Comparison of ENCODE assay signal across 8 cellular contexts in genomic region chr3:132352556-132353143, GRCh38. TPM values are rescaled to one million over a fixed set of nuclear protein-coding genes. Genes with fewer than 3 reads are reported as not detected.
DNase-seq lines count a peak whose midpoint lies in the region; ATAC-seq and TF ChIP-seq lines count a peak whose summit lies in the region.

No MANE protein-coding gene starts in this region.

- H3K36me3 ChIP-seq in esophagus squamous epithelium = peaks cover 0 to 89% (median 0%) of the 10 kb centered on the region in 3 donors

- peaks cover 0 to 10% (median 0%) of the 10 kb centered on the region in 3 donors for H3K4me1 ChIP-seq in esophagus squamous epithelium

- H3K36me3 Mint-ChIP-seq in neural crest cell (ENCODE audit: low read depth) = no peaks in the 10 kb centered on the region

- TF ChIP-seq CTCF in esophagus squamous epithelium (IDR thresholded peaks at IDR 0.05) = peak; percentile 64 to 86 (median 82)
- peak; percentile 91 for TF ChIP-seq CTCF in neural crest cell (conservative IDR thresholded peaks at IDR 0.05)

- peaks cover 2% of the 10 kb centered on the region for H3K27me3 Mint-ChIP-seq in neural crest cell (ENCODE audit: low read depth)

- no peak overlapping the region for H3K4me3 Mint-ChIP-seq in neural crest cell

- H3K27ac Mint-ChIP-seq in neural crest cell (ENCODE audit: unreplicated experiment) = no peak overlapping the region

- H3K27ac ChIP-seq in esophagus squamous epithelium (no peak overlapping the region), substantia nigra (ENCODE audit: low read depth, low read length, poor library complexity, severe bottlenecking) (no peak overlapping the region)

- H3K9me3 Mint-ChIP-seq in neural crest cell = no peaks in the 10 kb centered on the region

- peak; percentile 72 for DNase-seq in CD1c-positive myeloid dendritic cell (ENCODE audit: extremely low spot score)
- DNase-seq in Jurkat, Clone E6-1 (ENCODE audit: low read depth, low spot score) = peak; percentile 54
- DNase-seq in OCI-M1 (lab: John Stamatoyannopoulos, UW) = peak; percentile 83
- peak; percentile 41 for DNase-seq in activated T-cell treated with anti-CD3 and anti-CD28 coated beads for 1 hour (ENCODE audit: low read depth)
- no peak for DNase-seq in esophagus squamous epithelium (lab: John Stamatoyannopoulos, UW)
- peak; percentile 70 for DNase-seq in neural crest cell (ENCODE audit: low read depth, low spot score)
- DNase-seq in substantia nigra (lab: John Stamatoyannopoulos, UW) = peak in 29 of 49 donors; percentile 2 to 56 (median 19)

- TF ChIP-seq POLR2A in esophagus squamous epithelium (IDR thresholded peaks at IDR 0.05) = no peak

- WGBS in esophagus squamous epithelium, 2 donors = 24 to 27% methylated on average over 6 of the region's 6 CpGs

- peak; percentile 89 for ATAC-seq in GM19395 (IDR thresholded peaks at IDR 0.05; ENCODE audit: unreplicated experiment)

- H3K27me3 ChIP-seq in esophagus squamous epithelium = no peaks in the 10 kb centered on the region

- no peak overlapping the region for H3K4me3 ChIP-seq in Jurkat, Clone E6-1 (ENCODE audit: low read length)
- no peak overlapping the region for H3K4me3 ChIP-seq in esophagus squamous epithelium

- H3K9me3 ChIP-seq in esophagus squamous epithelium = no peaks in the 10 kb centered on the region

- peaks cover 14% of the 10 kb centered on the region for H3K4me1 Mint-ChIP-seq in neural crest cell

- intact Hi-C loops in esophagus squamous epithelium (cut with DNase I) = no loop called here

RNA-seq across cellular contexts. Expression of gene ACP3, which starts 35.4 kb away (rescaled TPM):
- polyA plus RNA-seq in Jurkat, Clone E6-1 (2012; ENCODE audit: insufficient read depth, insufficient read length) = not detected
- total RNA-seq in esophagus squamous epithelium (10 to 100 TPM; 22.1 to 83.6 (median 40.5) TPM), neural crest cell (not detected in 2 replicates)

Comparison
In these comparisons a context has a peak if more than half of its experiments do, and no peak if none do; other contexts are left out.
1. RNA of gene ACP3, which starts 35.4 kb away (total RNA-seq): 22.1 to 83.6 TPM in esophagus squamous epithelium; not detected in neural crest cell; every median in the first group is over 10 times any median in the second.